ENCODE assay signal across 8 cellular contexts in the genomic region with DNA sequence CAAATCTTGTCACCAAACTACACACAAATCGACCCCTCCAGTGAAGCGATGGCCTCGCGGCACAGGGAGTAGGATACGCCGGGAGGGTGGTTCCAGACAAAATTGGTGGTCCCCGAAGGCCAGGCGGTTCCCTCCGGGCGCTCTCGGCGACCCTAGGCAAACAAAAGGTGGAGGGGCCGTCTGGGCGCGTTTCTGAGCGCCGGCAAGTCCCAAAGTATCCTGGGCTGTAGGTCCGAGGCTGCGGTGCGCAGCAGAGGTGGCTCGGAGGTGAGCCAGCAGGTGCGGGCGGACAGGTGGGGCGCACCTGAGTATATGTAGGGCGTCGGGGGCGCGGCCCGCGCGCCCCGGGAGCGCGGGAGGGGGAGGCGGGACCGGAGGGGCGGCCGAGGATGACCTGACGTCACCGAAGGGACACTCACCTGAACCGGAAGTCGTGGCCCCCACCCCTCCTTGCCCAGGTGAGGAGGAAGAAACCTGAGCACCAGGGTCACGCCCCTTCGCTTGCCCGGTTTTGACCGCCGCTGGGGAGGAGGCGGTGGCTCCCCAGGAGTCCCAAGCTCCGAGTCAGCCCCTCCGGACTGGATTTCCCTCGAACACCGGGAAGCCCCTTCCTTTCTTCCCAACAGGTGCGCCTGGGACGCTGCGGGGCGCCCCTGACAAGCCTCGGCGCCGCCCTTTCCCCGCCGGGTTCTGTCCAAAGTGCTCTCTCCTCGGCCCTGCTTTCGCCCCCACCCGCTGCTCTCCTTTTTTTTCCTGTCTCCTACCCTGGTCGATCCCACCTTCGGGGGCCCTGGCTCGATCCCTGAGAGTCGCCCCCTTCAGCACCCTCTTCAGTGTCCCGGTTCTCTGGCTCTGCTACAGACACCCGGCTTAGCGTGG. TPM values are rescaled to one million over a fixed set of nuclear protein-coding genes. Genes with fewer than 3 reads are reported as not detected.
DNase-seq lines count a peak whose midpoint lies in the region; ATAC-seq and TF ChIP-seq lines count a peak whose summit lies in the region.

Gene CLDN7 (minus strand): TSS at position 287 of the 879 bp plus-strand sequence. CDS start 435 bp downstream, outside the sequence.

- no peaks in the 10 kb centered on the region for H3K9me3 Mint-ChIP-seq in MCF 10A (ENCODE audit: unreplicated experiment)
- H3K9me3 Mint-ChIP-seq in memory B cell: no peaks in the 10 kb centered on the region

- peaks cover 11% of the 10 kb centered on the region for H3K27me3 ChIP-seq in vagina

- CTCF ChIA-PET in MCF 10A (lab: Yijun Ruan, JAX): no interaction called here

- no peaks in the 10 kb centered on the region for H3K36me3 ChIP-seq in vagina

- intact Hi-C loops in MCF 10A (cut with micrococcal nuclease) (no loop called here), vagina (cut with DNase I) (loop anchor here (5.0 kb wide), 1 partner anchor 525 kb away; no protein-coding TSS in a partner anchor)

- no peaks in the 10 kb centered on the region for H3K27me3 Mint-ChIP-seq in MCF 10A (ENCODE audit: insufficient read depth, unreplicated experiment)
- peaks cover 15% of the 10 kb centered on the region for H3K27me3 Mint-ChIP-seq in memory B cell

- H3K4me3 Mint-ChIP-seq in MCF 10A (ENCODE audit: unreplicated experiment) (peak within 1 kb of the TSS; percentile 73), memory B cell (peak within 1 kb of the TSS; percentile 85)

- H3K4me3 ChIP-seq in vagina: peak within 1 kb of the TSS; percentile 44 to 58

- no peak for TF ChIP-seq POLR2A in vagina (IDR thresholded peaks at IDR 0.05)

- H3K4me1 ChIP-seq in vagina: peaks cover 36% of the 10 kb centered on the region

- H3K9me3 ChIP-seq in vagina: no peaks in the 10 kb centered on the region

- H3K27ac ChIP-seq in C4-2B (peak within 1 kb of the TSS; percentile 99), vagina (peak within 1 kb of the TSS; percentile 60)

- no TSS peak for BruUV-seq in MCF 10A (replicated peaks; lab: Mats Ljungman, UMichigan)

- H3K4me1 Mint-ChIP-seq in MCF 10A (ENCODE audit: insufficient read depth, unreplicated experiment) (peaks cover 35% of the 10 kb centered on the region), memory B cell (peaks cover 14% of the 10 kb centered on the region)

- ATAC-seq in memory B cell (ENCODE audit: low read depth): peak; percentile 21

- DNase-seq in NCI-H1105 treated with DMSO at 0.1 percent for 48 hours (lab: John Stamatoyannopoulos, UW): peak; percentile 90
- peak; percentile 90 for DNase-seq in MCF 10A (ENCODE audit: unreplicated experiment)
- no peak for DNase-seq in memory B cell (ENCODE audit: low spot score in 2 of 2)
- DNase-seq in vagina (ENCODE audit: extremely low spot score in 2 of 2): no peak
- DNase-seq in NCI-H226: no peak
- no peak for DNase-seq in stimulated activated CD4-positive, alpha-beta T cell treated with anti-CD3 and anti-CD28 coated beads, Interleukin-2, amount 100 ng/mL, for 48 hours
- DNase-seq in NCI-H1436 treated with DMSO at 0.1 percent for 48 hours (lab: John Stamatoyannopoulos, UW): no peak

- H3K27ac Mint-ChIP-seq in MCF 10A (ENCODE audit: low read depth, unreplicated experiment) (peak within 1 kb of the TSS; percentile 79), memory B cell (peak within 1 kb of the TSS; percentile 69)

- H3K36me3 Mint-ChIP-seq in MCF 10A (ENCODE audit: insufficient read depth, unreplicated experiment) (peaks cover 18% of the 10 kb centered on the region), memory B cell (peaks cover 2% of the 10 kb centered on the region)

- POLR2A ChIA-PET in MCF 10A (lab: Yijun Ruan, JAX): interaction anchor here (1.1 to 3.9 kb wide), 3 partner anchors 21 to 43 kb away, joined by 3 to 31 read pairs (median 6); partner anchors contain the start of genes ACADVL, DLG4, GABARAP and PHF23

- no peak for TF ChIP-seq CTCF in C4-2B (conservative IDR thresholded peaks at IDR 0.05)
- TF ChIP-seq CTCF in MCF 10A (IDR thresholded peaks at IDR 0.05; ENCODE audit: unreplicated experiment): no peak
- no peak for TF ChIP-seq CTCF in vagina (IDR thresholded peaks at IDR 0.05)

RNA-seq across cellular contexts. Expression of gene CLDN7, which starts in this region (rescaled TPM):
- total RNA-seq in MCF 10A (2022) (20.8 and 23.9 TPM in 2 replicates), vagina (75.9 TPM)

Comparison
In these comparisons a context has a peak if more than half of its experiments do, and no peak if none do; other contexts are left out.
1. DNase-seq: peak in NCI-H1105 treated with DMSO at 0.1 percent for 48 hours (single experiment) and MCF 10A (single experiment); none in memory B cell (0 of 2), vagina (0 of 2), NCI-H226 (single experiment), stimulated activated CD4-positive, alpha-beta T cell treated with anti-CD3 and anti-CD28 coated beads, Interleukin-2, amount 100 ng/mL, for 48 hours (0 of 2) and NCI-H1436 treated with DMSO at 0.1 percent for 48 hours (single experiment).